In genomic region chr7:80540841-80541240, GRCh38 we compare ENCODE assay signal across 26 cellular contexts.
"Had no signal": no experiment of that assay in that cellular context is flagged by ENCODE, and none has a peak within 500 bp of the region (broad histone marks: within the 10 kb centered on the region; RNA-seq: fewer than 3 reads in every experiment).

No MANE protein-coding gene starts in this region.

- H3K36me3 ChIP-seq: ascending aorta, breast epithelium, cardiac muscle cell, colonic mucosa, esophagus squamous epithelium, gastroesophageal sphincter had no signal

- DNase-seq: activated CD4-positive, alpha-beta memory T cell treated with anti-CD3 and anti-CD28 coated beads for 36 hours; activated CD4-positive, alpha-beta T cell treated with anti-CD3 and anti-CD28 coated beads for 36 hours; activated CD4-positive, alpha-beta T cell treated with anti-CD3 and anti-CD28 coated beads, Interleukin-2, amount 10 ng/mL, durations not matched to agents 24 days and 14 days; activated CD4-positive, CD25-positive, alpha-beta regulatory T cell; activated CD4-positive, CD25-positive, alpha-beta regulatory T cell treated with anti-CD3 and anti-CD28 coated beads, Interleukin-2, amount 50 U/mL, for 72 hours; activated CD8-positive, alpha-beta memory T cell treated with anti-CD3 and anti-CD28 coated beads, Interleukin-2, amount 10 ng/mL, durations not matched to agents 7 days and 5 days; activated CD8-positive, alpha-beta memory T cell treated with anti-CD3 and anti-CD28 coated beads, Interleukin-2, amount 50 U/mL, for 4 hours; activated CD8-positive, alpha-beta T cell treated with anti-CD3 and anti-CD28 coated beads, Interleukin-2, amount 10 ng/mL, durations not matched to agents 7 days and 5 days; activated effector memory CD4-positive, alpha-beta T cell treated with anti-CD3 and anti-CD28 coated beads, Interleukin-2, amount 50 U/mL, for 16 hours; activated naive CD4-positive, alpha-beta T cell treated with anti-CD3 and anti-CD28 coated beads for 36 hours; activated naive CD8-positive, alpha-beta T cell treated with anti-CD3 and anti-CD28 coated beads for 36 hours; activated naive CD8-positive, alpha-beta T cell treated with anti-CD3 and anti-CD28 coated beads, Interleukin-2, amount 50 U/mL, for 24 hours; activated T-cell treated with anti-CD3 and anti-CD28 coated beads, Interleukin-2, amount 50 U/mL, for 1 hour; activated T-cell treated with anti-CD3 and anti-CD28 coated beads, Interleukin-2, amount 50 U/mL, for 48 hours; central memory CD4-positive, alpha-beta T cell; cerebellar nuclear complex; colonic mucosa; effector CD8-positive, alpha-beta T cell; esophagus squamous epithelium; foreskin keratinocyte; T-helper 2 cell had no signal

- H3K4me3 ChIP-seq: ascending aorta, breast epithelium, cardiac muscle cell, colonic mucosa, esophagus squamous epithelium, gastroesophageal sphincter had no signal

- H3K9me3 ChIP-seq: breast epithelium, colonic mucosa had no signal

- H3K27me3 ChIP-seq: ascending aorta, breast epithelium, cardiac muscle cell, colonic mucosa, esophagus squamous epithelium, foreskin keratinocyte, gastroesophageal sphincter had no signal

- H3K4me1 ChIP-seq: ascending aorta, breast epithelium, colonic mucosa, gastroesophageal sphincter had no signal

- H3K27ac ChIP-seq: ascending aorta, breast epithelium, cardiac muscle cell, colonic mucosa, epithelial cell of prostate, esophagus squamous epithelium, foreskin keratinocyte, gastroesophageal sphincter had no signal
